Comparison of ENCODE assay signal across 12 cellular contexts in the genomic region with DNA sequence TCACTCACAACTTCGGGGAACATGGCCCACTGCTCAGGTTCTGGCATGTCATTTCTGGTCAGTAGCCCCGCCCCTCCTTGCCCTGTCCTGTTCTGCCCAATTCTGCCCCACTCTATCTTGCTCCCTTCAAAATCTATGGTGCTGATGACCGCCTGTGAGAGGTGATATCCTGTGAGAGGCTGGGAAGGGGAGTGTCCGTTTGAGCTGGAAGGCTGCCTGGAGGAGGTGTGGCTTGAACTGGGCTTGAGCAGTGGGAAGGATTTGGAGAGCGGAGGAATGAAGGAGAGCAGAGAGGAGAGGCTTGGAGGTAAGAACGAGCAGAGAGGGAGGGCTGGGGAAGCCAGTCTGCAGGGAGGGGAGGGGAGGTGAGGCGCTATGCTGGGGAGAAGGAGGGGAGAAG.
DNase-seq lines count a peak whose midpoint lies in the region; ATAC-seq, FAIRE-seq and TF ChIP-seq lines count a peak whose summit lies in the region.
"Had no signal": no experiment of that assay in that cellular context is flagged by ENCODE, and none has a peak within 500 bp of the region (broad histone marks: within the 10 kb centered on the region; RNA-seq: fewer than 3 reads in every experiment).

No MANE protein-coding gene starts in this region.

- no peaks in the 10 kb centered on the region for H3K27me3 ChIP-seq in ovary
- H3K27me3 ChIP-seq: BE2C had no signal

- H3K36me3 ChIP-seq in ovary, result no peaks in the 10 kb centered on the region
- H3K36me3 ChIP-seq: BE2C, tibial artery had no signal

- 38 to 42% (median 38%) methylated on average over 7 of the region's 7 CpGs for WGBS in ovary, 3 donors

- H3K4me3 ChIP-seq in ovary, result no peak overlapping the region
- H3K4me3 ChIP-seq: tibial artery had no signal

- peak; percentile 5 for FAIRE-seq in urothelium cell line (lab: Jason Lieb, UNC)

- no peak for TF ChIP-seq EP300 in ovary (IDR thresholded peaks at IDR 0.05)

- TF ChIP-seq CTCF in ovary (IDR thresholded peaks at IDR 0.05), result no peak

- no peaks in the 10 kb centered on the region for H3K4me1 ChIP-seq in ovary (ENCODE audit: insufficient read depth)
- H3K4me1 ChIP-seq: BE2C, tibial artery had no signal

- peak; percentile 71 for ATAC-seq in Right ventricle myocardium superior (ENCODE audit: poor library complexity)

- peak; percentile 57 for DNase-seq in Right ventricle myocardium superior
- DNase-seq in cardiac septum (ENCODE audit: low spot score), result no peak
- DNase-seq in astrocyte of the hippocampus (ENCODE audit: low read depth, low spot score), result peak; percentile 59
- DNase-seq in iPS-NIHi11 (ENCODE audit: low spot score), result peak; percentile 65
- DNase-seq in urothelium cell line (ENCODE audit: low spot score), result no peak
- DNase-seq in ovary, result no peak
- DNase-seq in NCI-H748 (lab: John Stamatoyannopoulos, UW; ENCODE audit: unreplicated experiment), result no peak
- no peak for DNase-seq in NOMO-1 treated with DMSO at 0.1 percent for 48 hours (lab: John Stamatoyannopoulos, UW; ENCODE audit: unreplicated experiment)
- DNase-seq: BE2C, NCI-H1694 treated with DMSO at 0.1 percent for 48 hours, T1000, tibial artery had no signal

- no peak for TF ChIP-seq POLR2A in ovary (IDR thresholded peaks at IDR 0.05)

- H3K9me3 ChIP-seq in ovary, result no peaks in the 10 kb centered on the region
- H3K9me3 ChIP-seq: BE2C, tibial artery had no signal

- H3K27ac ChIP-seq in ovary, result no peak overlapping the region
- H3K27ac ChIP-seq: tibial artery had no signal

- intact Hi-C loops in Right ventricle myocardium superior (cut with DNase I) (no loop called here), cardiac septum (cut with DNase I) (no loop called here), ovary (cut with DNase I) (no loop called here)

Comparison
In these comparisons a context has a peak if more than half of its experiments do, and no peak if none do; other contexts are left out.
1. DNase-seq: peak in Right ventricle myocardium superior (single experiment), astrocyte of the hippocampus (single experiment) and iPS-NIHi11 (single experiment); none in cardiac septum (single experiment), urothelium cell line (single experiment), ovary (0 of 5), NCI-H748 (single experiment) and NOMO-1 treated with DMSO at 0.1 percent for 48 hours (single experiment).